ENCODE assay signal across 11 cellular contexts in genomic region chr14:75335588-75335987, GRCh38. TPM values are rescaled to one million over a fixed set of nuclear protein-coding genes. Genes with fewer than 3 reads are reported as not detected.
DNase-seq lines count a peak whose midpoint lies in the region; ATAC-seq and TF ChIP-seq lines count a peak whose summit lies in the region.
"Had no signal": no experiment of that assay in that cellular context is flagged by ENCODE, and none has a peak within 500 bp of the region (broad histone marks: within the 10 kb centered on the region; RNA-seq: fewer than 3 reads in every experiment).

No MANE protein-coding gene starts in this region.

- no peak for TF ChIP-seq POLR2A in adrenal gland (IDR thresholded peaks at IDR 0.05)
- TF ChIP-seq POLR2A in thyroid gland (IDR thresholded peaks at IDR 0.05), result no peak

- H3K36me3 Mint-ChIP-seq in activated naive CD8-positive, alpha-beta T cell, result no peaks in the 10 kb centered on the region
- H3K36me3 Mint-ChIP-seq in activated naive CD8-positive, alpha-beta T cell treated with anti-CD3 and anti-CD28 coated beads for 36 hours, result no peaks in the 10 kb centered on the region
- H3K36me3 Mint-ChIP-seq in memory B cell, result no peaks in the 10 kb centered on the region
- H3K36me3 Mint-ChIP-seq in type B pancreatic cell, result no peaks in the 10 kb centered on the region

- H3K4me3 ChIP-seq in adrenal gland, result no peak overlapping the region
- no peak overlapping the region for H3K4me3 ChIP-seq in thyroid gland (replicated peaks in 1 of 3)

- peak overlapping the region; percentile 2 for H3K4me3 Mint-ChIP-seq in activated naive CD8-positive, alpha-beta T cell
- H3K4me3 Mint-ChIP-seq in activated naive CD8-positive, alpha-beta T cell treated with anti-CD3 and anti-CD28 coated beads for 36 hours, result no peak overlapping the region
- peak overlapping the region; percentile 43 for H3K4me3 Mint-ChIP-seq in memory B cell
- H3K4me3 Mint-ChIP-seq in type B pancreatic cell, result peak overlapping the region; percentile 48

- ATAC-seq in memory B cell (ENCODE audit: low read depth) (no peak), HG02885 (IDR thresholded peaks at IDR 0.05; ENCODE audit: poor library complexity, unreplicated experiment) (no peak)

- no peaks in the 10 kb centered on the region for H3K27me3 Mint-ChIP-seq in activated naive CD8-positive, alpha-beta T cell
- no peaks in the 10 kb centered on the region for H3K27me3 Mint-ChIP-seq in activated naive CD8-positive, alpha-beta T cell treated with anti-CD3 and anti-CD28 coated beads for 36 hours
- H3K27me3 Mint-ChIP-seq in memory B cell, result peaks cover under 1% of the 10 kb centered on the region
- no peaks in the 10 kb centered on the region for H3K27me3 Mint-ChIP-seq in type B pancreatic cell

- H3K27me3 ChIP-seq in adrenal gland (no peaks in the 10 kb centered on the region), thyroid gland (no peaks in the 10 kb centered on the region)

- no peaks in the 10 kb centered on the region for H3K9me3 ChIP-seq in adrenal gland (replicated peaks in 1 of 3)
- no peaks in the 10 kb centered on the region for H3K9me3 ChIP-seq in thyroid gland

- H3K4me1 ChIP-seq in adrenal gland (replicated peaks in 1 of 2), result peaks cover 16 to 31% of the 10 kb centered on the region in 2 donors
- H3K4me1 ChIP-seq in thyroid gland, result peaks cover 0 to 14% of the 10 kb centered on the region in 2 donors

- 80 to 89% (median 83%) methylated on average over 6 of the region's 6 CpGs for WGBS in adrenal gland, 4 donors
- 83 to 86% methylated on average over 6 of the region's 6 CpGs for WGBS in thyroid gland, 2 donors

- no peak for DNase-seq in activated naive CD8-positive, alpha-beta T cell treated with anti-CD3 and anti-CD28 coated beads for 36 hours
- no peak for DNase-seq in adrenal gland
- DNase-seq in memory B cell (ENCODE audit: low spot score in 2 of 2), result no peak
- DNase-seq in type B pancreatic cell (ENCODE audit: extremely low spot score, unreplicated experiment), result no peak
- DNase-seq in thyroid gland, result no peak
- DNase-seq in dermis blood vessel endothelial cell, result no peak
- DNase-seq: erythroblast; NCI-H226; stimulated activated CD4-positive, alpha-beta T cell treated with anti-CD3 and anti-CD28 coated beads, Interleukin-12 subunit alpha, Interleukin-12 subunit beta, amount 100 ng/mL, for 4 hours had no signal

- H3K27ac Mint-ChIP-seq in activated naive CD8-positive, alpha-beta T cell, result no peak overlapping the region
- H3K27ac Mint-ChIP-seq in activated naive CD8-positive, alpha-beta T cell treated with anti-CD3 and anti-CD28 coated beads for 36 hours, result no peak overlapping the region
- no peak overlapping the region for H3K27ac Mint-ChIP-seq in memory B cell
- H3K27ac Mint-ChIP-seq in type B pancreatic cell, result peak overlapping the region; percentile 81

- H3K36me3 ChIP-seq in adrenal gland (replicated peaks in 1 of 2) (no peaks in the 10 kb centered on the region), thyroid gland (no peaks in the 10 kb centered on the region)

- intact Hi-C loops in adrenal gland (cut with DNase I), result no loop called here
- intact Hi-C loops in thyroid gland (cut with DNase I), result no loop called here

- peaks cover 24% of the 10 kb centered on the region for H3K4me1 Mint-ChIP-seq in activated naive CD8-positive, alpha-beta T cell (ENCODE audit: low read depth)
- H3K4me1 Mint-ChIP-seq in activated naive CD8-positive, alpha-beta T cell treated with anti-CD3 and anti-CD28 coated beads for 36 hours, result peaks cover 20% of the 10 kb centered on the region
- peaks cover 16% of the 10 kb centered on the region for H3K4me1 Mint-ChIP-seq in memory B cell
- H3K4me1 Mint-ChIP-seq in type B pancreatic cell (ENCODE audit: unreplicated experiment), result peaks cover 13% of the 10 kb centered on the region

- H3K27ac ChIP-seq in adrenal gland (peak overlapping the region in 3 of 5 donors; percentile 8 to 95 (median 84)), thyroid gland (no peak overlapping the region)

- no peaks in the 10 kb centered on the region for H3K9me3 Mint-ChIP-seq in activated naive CD8-positive, alpha-beta T cell (ENCODE audit: low read depth)
- H3K9me3 Mint-ChIP-seq in activated naive CD8-positive, alpha-beta T cell treated with anti-CD3 and anti-CD28 coated beads for 36 hours, result no peaks in the 10 kb centered on the region
- H3K9me3 Mint-ChIP-seq in memory B cell (no peaks in the 10 kb centered on the region), type B pancreatic cell (no peaks in the 10 kb centered on the region)

- TF ChIP-seq CTCF in adrenal gland (IDR thresholded peaks at IDR 0.05), result no peak
- no peak for TF ChIP-seq CTCF in type B pancreatic cell (conservative IDR thresholded peaks at IDR 0.05)
- TF ChIP-seq CTCF in thyroid gland (IDR thresholded peaks at IDR 0.05), result no peak

RNA-seq across cellular contexts. Expression of gene FOS, which starts 57.0 kb away (rescaled TPM):
- 10 to 100 TPM; 19.5 to 20.0 TPM for total RNA-seq in activated naive CD8-positive, alpha-beta T cell treated with anti-CD3 and anti-CD28 coated beads for 36 hours
- total RNA-seq in adrenal gland (100 to 1,000 TPM in 5 of 8 donors, 10 to 100 TPM in 3; 47.9 to 393 (median 152) TPM), type B pancreatic cell (ENCODE audit: low replicate concordance) (214 and 974 TPM in 2 replicates), thyroid gland (100 to 1,000 TPM in 2 of 4 donors, 10 to 100 TPM in 2; 32.1 to 239 (median 121) TPM), dermis blood vessel endothelial cell (8.2 and 127 TPM in 2 replicates)
- 100 to 1,000 TPM in 2 of 3 donors, 10 to 100 TPM in 1; 63.2 to 129 (median 107) TPM for polyA plus RNA-seq in adrenal gland

Comparison
In these comparisons a context has a peak if more than half of its experiments do, and no peak if none do; other contexts are left out.
1. H3K27ac ChIP-seq: peak in adrenal gland (3 of 5); none in thyroid gland (0 of 3).